In genomic region chr10:48633381-48634197, GRCh38 we compare ENCODE assay signal across 11 cellular contexts. TPM values are rescaled to one million over a fixed set of nuclear protein-coding genes. Genes with fewer than 3 reads are reported as not detected.
DNase-seq lines count a peak whose midpoint lies in the region; ATAC-seq and TF ChIP-seq lines count a peak whose summit lies in the region.
"Had no signal": no experiment of that assay in that cellular context is flagged by ENCODE, and none has a peak within 500 bp of the region (broad histone marks: within the 10 kb centered on the region; RNA-seq: fewer than 3 reads in every experiment).

No MANE protein-coding gene starts in this region.

- H3K27me3 ChIP-seq in CD4-positive, CD25-positive, alpha-beta regulatory T cell (ENCODE audit: control insufficient read depth, insufficient read depth, low read length) = no peaks in the 10 kb centered on the region
- H3K27me3 ChIP-seq in CD8-positive, alpha-beta T cell (ENCODE audit: insufficient read depth, low read length) = no peaks in the 10 kb centered on the region
- peaks cover 9% of the 10 kb centered on the region for H3K27me3 ChIP-seq in A673 (replicated peaks; ENCODE audit: insufficient read depth, low read depth, low read length, poor library complexity)
- H3K27me3 ChIP-seq: hepatocyte had no signal

- H3K27ac ChIP-seq in CD4-positive, CD25-positive, alpha-beta regulatory T cell (ENCODE audit: insufficient read depth, low read length, poor library complexity, severe bottlenecking) = no peak overlapping the region
- H3K27ac ChIP-seq in caudate nucleus (ENCODE audit: low read depth, low read length) = peak overlapping the region; percentile 19
- no peak overlapping the region for H3K27ac ChIP-seq in CD8-positive, alpha-beta T cell (ENCODE audit: low read depth, low read length)
- H3K27ac ChIP-seq in A673 (ENCODE audit: low read depth, low read length, poor library complexity, severe bottlenecking) = no peak overlapping the region

- H3K27me3 Mint-ChIP-seq in CD4-positive, CD25-positive, alpha-beta regulatory T cell = peaks cover 21% of the 10 kb centered on the region
- peaks cover 27% of the 10 kb centered on the region for H3K27me3 Mint-ChIP-seq in CD8-positive, alpha-beta T cell (ENCODE audit: low read depth)

- BruUV-seq in A673 (replicated peaks; lab: Mats Ljungman, UMichigan) = no TSS peak

- no peak for TF ChIP-seq CTCF in CD8-positive, alpha-beta T cell (IDR thresholded peaks at IDR 0.05)
- no peak for TF ChIP-seq CTCF in A673 (conservative IDR thresholded peaks at IDR 0.05; ENCODE audit: low read depth, low read length)

- peaks cover 0 to 7% (median 4%) of the 10 kb centered on the region in 7 donors for H3K9me3 Mint-ChIP-seq in CD4-positive, CD25-positive, alpha-beta regulatory T cell
- H3K9me3 Mint-ChIP-seq in CD8-positive, alpha-beta T cell = no peaks in the 10 kb centered on the region

- H3K9me3 ChIP-seq in CD4-positive, CD25-positive, alpha-beta regulatory T cell (ENCODE audit: control insufficient read depth in 2 of 2, low read length in 2 of 2) = no peaks in the 10 kb centered on the region
- no peaks in the 10 kb centered on the region for H3K9me3 ChIP-seq in CD8-positive, alpha-beta T cell (ENCODE audit: low read length)
- H3K9me3 ChIP-seq in A673 (ENCODE audit: low read depth, low read length, poor library complexity, severe bottlenecking) = no peaks in the 10 kb centered on the region

- DNase-seq in CD4-positive, CD25-positive, alpha-beta regulatory T cell = peak in 1 of 3 donors; percentile 26
- DNase-seq in caudate nucleus (lab: John Stamatoyannopoulos, UW) (no peak), ACHN (no peak), hepatic stellate cell (ENCODE audit: low spot score) (no peak), A673 (ENCODE audit: low spot score) (no peak)
- DNase-seq in CD8-positive, alpha-beta T cell = no peak
- DNase-seq: SHP77 treated with DMSO at 0.1 percent for 48 hours had no signal

- intact Hi-C loops in CD8-positive, alpha-beta T cell (cut with DNase I, micrococcal nuclease) = no loop called here
- intact Hi-C loops in A673 (cut with micrococcal nuclease; ENCODE audit: unreplicated experiment) = no loop called here

- CTCF ChIA-PET in CD8-positive, alpha-beta T cell (lab: Charles Lee) = interaction anchor here (3.0 kb wide), 1 partner anchor 23 kb away, joined by 13 read pairs; no protein-coding TSS in a partner anchor
- CTCF ChIA-PET in A673 (lab: Charles Lee) = no interaction called here

- no peaks in the 10 kb centered on the region for H3K36me3 ChIP-seq in CD4-positive, CD25-positive, alpha-beta regulatory T cell (ENCODE audit: control insufficient read depth, insufficient read depth, low read length)
- no peaks in the 10 kb centered on the region for H3K36me3 ChIP-seq in CD8-positive, alpha-beta T cell (ENCODE audit: insufficient read depth, low read length)
- no peaks in the 10 kb centered on the region for H3K36me3 ChIP-seq in A673 (ENCODE audit: insufficient read depth, low read length, poor library complexity, severe bottlenecking)

- POLR2A ChIA-PET in CD8-positive, alpha-beta T cell (lab: Charles Lee) = no interaction called here
- POLR2A ChIA-PET in A673 (lab: Charles Lee; ENCODE audit: low non-redundant PET) = no interaction called here

- no peak for ATAC-seq in CD4-positive, CD25-positive, alpha-beta regulatory T cell (ENCODE audit: low read depth in 2 of 2)
- ATAC-seq in GM19397 (IDR thresholded peaks at IDR 0.05; ENCODE audit: unreplicated experiment) (peak; percentile 29), HG03066 (IDR thresholded peaks at IDR 0.05; ENCODE audit: low read depth, unreplicated experiment) (peak; percentile 46)
- ATAC-seq in CD8-positive, alpha-beta T cell = no peak

- peaks cover 15% of the 10 kb centered on the region for H3K4me1 ChIP-seq in CD4-positive, CD25-positive, alpha-beta regulatory T cell (ENCODE audit: control insufficient read depth, insufficient read depth, low read length, poor library complexity, severe bottlenecking)
- H3K4me1 ChIP-seq in CD8-positive, alpha-beta T cell (ENCODE audit: insufficient read depth, low read length) = peaks cover 11% of the 10 kb centered on the region
- H3K4me1 ChIP-seq in A673 (ENCODE audit: insufficient read depth, low read length, poor library complexity, severe bottlenecking) = no peaks in the 10 kb centered on the region

- no peak overlapping the region for H3K4me3 ChIP-seq in CD4-positive, CD25-positive, alpha-beta regulatory T cell (ENCODE audit: low read depth, low read length)
- no peak overlapping the region for H3K4me3 ChIP-seq in CD8-positive, alpha-beta T cell (ENCODE audit: low read depth, low read length)
- H3K4me3 ChIP-seq in A673 (ENCODE audit: low read depth, low read length, poor library complexity, severe bottlenecking) = no peak overlapping the region
- H3K4me3 ChIP-seq: hepatocyte had no signal

- H3K36me3 Mint-ChIP-seq in CD4-positive, CD25-positive, alpha-beta regulatory T cell = no peaks in the 10 kb centered on the region
- H3K36me3 Mint-ChIP-seq in CD8-positive, alpha-beta T cell = no peaks in the 10 kb centered on the region

- peaks cover 0 to 17% (median 7%) of the 10 kb centered on the region in 4 donors for H3K4me1 Mint-ChIP-seq in CD4-positive, CD25-positive, alpha-beta regulatory T cell
- peaks cover 11% of the 10 kb centered on the region for H3K4me1 Mint-ChIP-seq in CD8-positive, alpha-beta T cell (ENCODE audit: low read depth)
- H3K4me1 Mint-ChIP-seq: central memory CD8-positive, alpha-beta T cell had no signal

- in situ Hi-C loops in ACHN (cut with HindIII; ENCODE audit: low pct_ligation_motif_present, low pct_unique_long_range_greater_than_20kb, low sequenced_read_pairs) = no loop called here

- peak overlapping the region; percentile 39 to 81 (median 52) for H3K27ac Mint-ChIP-seq in CD4-positive, CD25-positive, alpha-beta regulatory T cell
- no peak overlapping the region for H3K27ac Mint-ChIP-seq in CD8-positive, alpha-beta T cell

- no peak overlapping the region for H3K4me3 Mint-ChIP-seq in CD4-positive, CD25-positive, alpha-beta regulatory T cell
- H3K4me3 Mint-ChIP-seq in CD8-positive, alpha-beta T cell = no peak overlapping the region
- H3K4me3 Mint-ChIP-seq: central memory CD8-positive, alpha-beta T cell had no signal

RNA-seq across cellular contexts. Expression of gene ARHGAP22, which starts 28.7 kb away (rescaled TPM):
- 0.42 TPM for total RNA-seq in CD4-positive, CD25-positive, alpha-beta regulatory T cell
- not detected for polyA plus RNA-seq in CD4-positive, CD25-positive, alpha-beta regulatory T cell
- not detected for total RNA-seq in CD8-positive, alpha-beta T cell
- total RNA-seq in A673 (2021) = 0.47 and 0.79 TPM in 2 replicates

RNA-seq across cellular contexts. Expression of gene WDFY4, which starts 51.1 kb away (rescaled TPM):
- 0.57 TPM for total RNA-seq in CD4-positive, CD25-positive, alpha-beta regulatory T cell
- polyA plus RNA-seq in CD4-positive, CD25-positive, alpha-beta regulatory T cell = under 1 TPM; 0.15 to 0.51 (median 0.26) TPM
- total RNA-seq in CD8-positive, alpha-beta T cell = 1 to 10 TPM; 1.9 to 2.0 TPM
- total RNA-seq in A673 (2021) = not detected in 2 replicates

Comparison
In these comparisons a context has a peak if more than half of its experiments do, and no peak if none do; other contexts are left out.
1. ATAC-seq: peak in GM19397 (single experiment) and HG03066 (single experiment); none in CD4-positive, CD25-positive, alpha-beta regulatory T cell (0 of 2) and CD8-positive, alpha-beta T cell (single experiment).